ENCODE assay signal across 8 cellular contexts in genomic region chr22:36258750-36259619, GRCh38. TPM values are rescaled to one million over a fixed set of nuclear protein-coding genes. Genes with fewer than 3 reads are reported as not detected.
DNase-seq lines count a peak whose midpoint lies in the region; ATAC-seq and TF ChIP-seq lines count a peak whose summit lies in the region.

No MANE protein-coding gene starts in this region.

- no peak overlapping the region for H3K4me3 Mint-ChIP-seq in Calu3 (ENCODE audit: low read depth, unreplicated experiment)
- H3K4me3 Mint-ChIP-seq in natural killer cell treated with Interleukin-12 subunit alpha and Interleukin-12 subunit beta and Interleukin-15 and Interleukin-18, amount 100 ng/mL, for 72 hours, result peak overlapping the region; percentile 77

- H3K27me3 Mint-ChIP-seq in Calu3 (ENCODE audit: unreplicated experiment), result no peaks in the 10 kb centered on the region
- no peaks in the 10 kb centered on the region for H3K27me3 Mint-ChIP-seq in natural killer cell treated with Interleukin-12 subunit alpha and Interleukin-12 subunit beta and Interleukin-15 and Interleukin-18, amount 100 ng/mL, for 72 hours

- no peaks in the 10 kb centered on the region for H3K9me3 Mint-ChIP-seq in Calu3 (ENCODE audit: low read depth, unreplicated experiment)
- H3K9me3 Mint-ChIP-seq in natural killer cell treated with Interleukin-12 subunit alpha and Interleukin-12 subunit beta and Interleukin-15 and Interleukin-18, amount 100 ng/mL, for 72 hours, result no peaks in the 10 kb centered on the region

- in situ Hi-C loops in G401 (cut with HindIII; ENCODE audit: low sequenced_read_pairs), result no loop called here

- no TSS peak for BruUV-seq in Calu3 (replicated peaks; lab: Mats Ljungman, UMichigan)

- DNase-seq in Calu3 (no peak), NCI-H2029 (lab: John Stamatoyannopoulos, UW) (peak; percentile 82), choroid plexus epithelial cell (ENCODE audit: low read depth) (peak; percentile 47), NCI-H2081 treated with DMSO at 0.1 percent for 48 hours (lab: John Stamatoyannopoulos, UW) (no peak), G401 (ENCODE audit: low spot score) (no peak), NCI-H2107 treated with DMSO at 0.1 percent for 48 hours (lab: John Stamatoyannopoulos, UW; ENCODE audit: unreplicated experiment) (no peak)
- DNase-seq in natural killer cell treated with Interleukin-12 subunit alpha and Interleukin-12 subunit beta and Interleukin-15 and Interleukin-18, amount 100 ng/mL, for 72 hours (ENCODE audit: low spot score), result no peak

- CTCF ChIA-PET in Calu3 (lab: Charles Lee), result no interaction called here

- TF ChIP-seq POLR2A in GM18505 (IDR thresholded peaks at IDR 0.05; ENCODE audit: borderline replicate concordance, extremely low read depth, insufficient read depth, insufficient read length), result no peak

- peaks cover 77% of the 10 kb centered on the region for H3K36me3 Mint-ChIP-seq in Calu3 (ENCODE audit: insufficient read depth, unreplicated experiment)
- peaks cover 19% of the 10 kb centered on the region for H3K36me3 Mint-ChIP-seq in natural killer cell treated with Interleukin-12 subunit alpha and Interleukin-12 subunit beta and Interleukin-15 and Interleukin-18, amount 100 ng/mL, for 72 hours

- intact Hi-C loops in Calu3 (cut with micrococcal nuclease; ENCODE audit: unreplicated experiment), result no loop called here

- no peak for TF ChIP-seq CTCF in Calu3 (IDR thresholded peaks at IDR 0.05; ENCODE audit: unreplicated experiment)
- TF ChIP-seq CTCF in choroid plexus epithelial cell (conservative IDR thresholded peaks at IDR 0.05; ENCODE audit: low read depth, low read length), result no peak

- H3K4me1 Mint-ChIP-seq in Calu3 (ENCODE audit: low read depth, unreplicated experiment), result peaks cover 41% of the 10 kb centered on the region
- peaks cover 50 to 52% of the 10 kb centered on the region in 2 donors for H3K4me1 Mint-ChIP-seq in natural killer cell treated with Interleukin-12 subunit alpha and Interleukin-12 subunit beta and Interleukin-15 and Interleukin-18, amount 100 ng/mL, for 72 hours (ENCODE audit: low read depth in 2 of 2)

- peak overlapping the region; percentile 56 for H3K27ac Mint-ChIP-seq in Calu3 (ENCODE audit: unreplicated experiment)
- H3K27ac Mint-ChIP-seq in natural killer cell treated with Interleukin-12 subunit alpha and Interleukin-12 subunit beta and Interleukin-15 and Interleukin-18, amount 100 ng/mL, for 72 hours, result peak overlapping the region; percentile 84 to 91

- peak; percentile 76 to 86 for ATAC-seq in natural killer cell treated with Interleukin-12 subunit alpha and Interleukin-12 subunit beta and Interleukin-15 and Interleukin-18, amount 100 ng/mL, for 72 hours
- ATAC-seq in GM18505 (IDR thresholded peaks at IDR 0.05; ENCODE audit: unreplicated experiment), result no peak

- no peak overlapping the region for H3K4me3 ChIP-seq in choroid plexus epithelial cell (ENCODE audit: low read depth, low read length)

RNA-seq across cellular contexts. Expression of gene APOL1, which starts 6.1 kb away (rescaled TPM):
- total RNA-seq in Calu3 (2022), result 313 and 501 TPM in 2 replicates
- total RNA-seq in natural killer cell treated with Interleukin-12 subunit alpha and Interleukin-12 subunit beta and Interleukin-15 and Interleukin-18, amount 100 ng/mL, for 72 hours, result 100 to 1,000 TPM in 1 of 2 donors, 10 to 100 TPM in 1; 42.2 to 129 TPM
- total RNA-seq in G401 (2014; rRNA removed; shearing (Covaris generic)), result not detected in 2 replicates

RNA-seq across cellular contexts. Expression of gene APOL2, which starts 19.7 kb away (rescaled TPM):
- total RNA-seq in Calu3 (2022), result 90.1 and 154 TPM in 2 replicates
- 100 to 1,000 TPM in 1 of 2 donors, 10 to 100 TPM in 1; 92.1 to 231 TPM for total RNA-seq in natural killer cell treated with Interleukin-12 subunit alpha and Interleukin-12 subunit beta and Interleukin-15 and Interleukin-18, amount 100 ng/mL, for 72 hours
- total RNA-seq in G401 (2014; rRNA removed; shearing (Covaris generic)), result 22.8 and 33.5 TPM in 2 replicates

RNA-seq across cellular contexts. Expression of gene APOL4, which starts 57.4 kb away (rescaled TPM):
- total RNA-seq in Calu3 (2022), result 1.5 and 4.3 TPM in 2 replicates
- total RNA-seq in natural killer cell treated with Interleukin-12 subunit alpha and Interleukin-12 subunit beta and Interleukin-15 and Interleukin-18, amount 100 ng/mL, for 72 hours, result 1 to 10 TPM in 1 of 2 donors, under 1 TPM in 1; 0.64 to 1.5 TPM
- not detected in 2 replicates for total RNA-seq in G401 (2014; rRNA removed; shearing (Covaris generic))

Comparison
In these comparisons a context has a peak if more than half of its experiments do, and no peak if none do; other contexts are left out.
1. DNase-seq: peak in NCI-H2029 (single experiment) and choroid plexus epithelial cell (single experiment); none in Calu3 (single experiment), natural killer cell treated with Interleukin-12 subunit alpha and Interleukin-12 subunit beta and Interleukin-15 and Interleukin-18, amount 100 ng/mL, for 72 hours (single experiment), NCI-H2081 treated with DMSO at 0.1 percent for 48 hours (single experiment), G401 (single experiment) and NCI-H2107 treated with DMSO at 0.1 percent for 48 hours (single experiment).
2. RNA of gene APOL1, which starts 6.1 kb away (total RNA-seq): 313 to 501 TPM in Calu3 and 42.2 to 129 TPM in natural killer cell treated with Interleukin-12 subunit alpha and Interleukin-12 subunit beta and Interleukin-15 and Interleukin-18, amount 100 ng/mL, for 72 hours; not detected in G401; every median in the first group is over 10 times any median in the second.